1 cellular context compared by ENCODE assay signal in genomic region chr1:111196213-111196612, GRCh38.
TF ChIP-seq lines count a peak whose summit lies in the region.

No MANE protein-coding gene starts in this region.

TF ChIP-seq in HCT116, 20 proteins besides CTCF, POLR2A, EP300 and RAD21:
- 0 out of 2 replicates have a peak, but pooled peaks have one; percentile 4 for TF ChIP-seq POLR2AphosphoS5 (IDR thresholded peaks at IDR 0.05; ENCODE audit: low read depth, low read length)
- TF ChIP-seq FOSL1 (IDR thresholded peaks at IDR 0.05; ENCODE audit: low read depth): no peak
- TF ChIP-seq EGR1 (IDR thresholded peaks at IDR 0.05; ENCODE audit: low read depth): no peak
